In the genomic region with DNA sequence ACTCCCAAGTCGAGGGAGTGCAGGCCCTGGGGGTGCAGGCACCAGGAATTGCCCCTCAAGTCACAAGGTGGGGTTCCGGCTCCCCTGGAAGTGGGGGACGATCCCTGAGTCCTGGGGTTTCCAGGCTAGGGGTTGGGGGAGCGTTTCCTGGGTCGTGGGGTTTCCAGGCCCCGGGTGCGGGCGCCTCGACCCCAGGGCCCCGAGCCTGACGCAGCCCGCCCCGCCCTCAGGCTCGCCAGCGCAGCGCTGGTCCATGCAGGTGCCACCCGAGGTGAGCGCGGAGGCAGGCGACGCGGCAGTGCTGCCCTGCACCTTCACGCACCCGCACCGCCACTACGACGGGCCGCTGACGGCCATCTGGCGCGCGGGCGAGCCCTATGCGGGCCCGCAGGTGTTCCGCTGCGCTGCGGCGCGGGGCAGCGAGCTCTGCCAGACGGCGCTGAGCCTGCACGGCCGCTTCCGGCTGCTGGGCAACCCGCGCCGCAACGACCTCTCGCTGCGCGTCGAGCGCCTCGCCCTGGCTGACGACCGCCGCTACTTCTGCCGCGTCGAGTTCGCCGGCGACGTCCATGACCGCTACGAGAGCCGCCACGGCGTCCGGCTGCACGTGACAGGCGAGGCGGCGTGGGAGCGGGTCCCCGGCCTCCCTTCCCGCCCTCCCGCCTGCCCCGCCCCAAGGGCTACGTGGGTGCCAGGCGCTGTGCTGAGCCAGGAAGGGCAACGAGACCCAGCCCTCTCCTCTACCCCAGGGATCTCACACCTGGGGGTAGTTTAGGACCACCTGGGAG, we compare ENCODE assay signal across 9 cellular contexts. TPM values are rescaled to one million over a fixed set of nuclear protein-coding genes. Genes with fewer than 3 reads are reported as not detected.
A peak's percentile ranks its signal among the peaks of the same experiment; 100 is the strongest.
DNase-seq lines count a peak whose midpoint lies in the region; ATAC-seq and TF ChIP-seq lines count a peak whose summit lies in the region.
"Had no signal": no experiment of that assay in that cellular context is flagged by ENCODE, and none has a peak within 500 bp of the region (broad histone marks: within the 10 kb centered on the region; RNA-seq: fewer than 3 reads in every experiment).

No MANE protein-coding gene starts in this region.

- no peak overlapping the region for H3K27ac Mint-ChIP-seq in chondrocyte (ENCODE audit: unreplicated experiment)
- H3K27ac Mint-ChIP-seq in stimulated activated naive CD8-positive, alpha-beta T cell treated with anti-CD3 and anti-CD28 coated beads, Interleukin-15, amount 100 ng/mL, for 72 hours: no peak overlapping the region

- H3K27ac ChIP-seq in OCI-LY1 (ENCODE audit: low read depth, low read length, poor library complexity, severe bottlenecking): no peak overlapping the region
- H3K27ac ChIP-seq in lung (ENCODE audit: low read depth in 1 of 2, low read length in 1 of 2): no peak overlapping the region
- H3K27ac ChIP-seq: BLaER1 treated with 17β-estradiol and CSF1 and Interleukin-3, amounts not matched to agents 10 nM and 100 nM had no signal

- no peaks in the 10 kb centered on the region for H3K36me3 Mint-ChIP-seq in chondrocyte (ENCODE audit: low read depth)

- H3K9me3 ChIP-seq in OCI-LY1 (ENCODE audit: low read length): no peaks in the 10 kb centered on the region
- peaks cover 0 to 4% of the 10 kb centered on the region in 2 donors for H3K9me3 ChIP-seq in lung (ENCODE audit: control insufficient read depth in 2 of 2, insufficient read depth in 1 of 2, low read length in 1 of 2)

- peak; percentile 42 for ATAC-seq in lung (ENCODE audit: insufficient read depth, low FRiP score)
- peak; percentile 77 for ATAC-seq in stimulated activated naive CD8-positive, alpha-beta T cell treated with anti-CD3 and anti-CD28 coated beads, Interleukin-15, amount 100 ng/mL, for 72 hours

- DNase-seq in NCI-H1417 (lab: John Stamatoyannopoulos, UW) (peak; percentile 34 to 81 (median 80)), NCI-H1417 treated with DMSO at 0.1 percent for 48 hours (lab: John Stamatoyannopoulos, UW) (no peak), chondrocyte (ENCODE audit: low spot score) (no peak), lung (ENCODE audit: low spot score) (no peak), ureter (ENCODE audit: low spot score) (no peak), DMS 273 (lab: John Stamatoyannopoulos, UW; ENCODE audit: unreplicated experiment) (no peak)
- DNase-seq in stimulated activated naive CD8-positive, alpha-beta T cell treated with anti-CD3 and anti-CD28 coated beads, Interleukin-15, amount 100 ng/mL, for 72 hours: peak; percentile 55 to 65

- peaks cover 5% of the 10 kb centered on the region for H3K4me1 ChIP-seq in OCI-LY1 (ENCODE audit: insufficient read depth, low read length, severe bottlenecking)
- peaks cover 0 to 17% of the 10 kb centered on the region in 2 donors for H3K4me1 ChIP-seq in lung (ENCODE audit: control insufficient read depth in 2 of 2, insufficient read depth in 2 of 2, low read length in 2 of 2)

- no peak overlapping the region for H2AFZ ChIP-seq in OCI-LY1 (ENCODE audit: low read length)

- peaks cover 14% of the 10 kb centered on the region; the same call in 1 of the 2 replicates for H3K27me3 ChIP-seq in OCI-LY1 (ENCODE audit: insufficient read depth, low read length)
- H3K27me3 ChIP-seq in lung (ENCODE audit: control insufficient read depth, insufficient read depth): no peaks in the 10 kb centered on the region

- no peaks in the 10 kb centered on the region for H3K9me3 Mint-ChIP-seq in chondrocyte (ENCODE audit: low read depth)
- no peaks in the 10 kb centered on the region for H3K9me3 Mint-ChIP-seq in stimulated activated naive CD8-positive, alpha-beta T cell treated with anti-CD3 and anti-CD28 coated beads, Interleukin-15, amount 100 ng/mL, for 72 hours

- no peak; the same call in 1 of the 2 replicates for TF ChIP-seq CTCF in OCI-LY1 (IDR thresholded peaks at IDR 0.05; ENCODE audit: low read length)
- TF ChIP-seq CTCF in chondrocyte (IDR thresholded peaks at IDR 0.05): peak; percentile 77
- TF ChIP-seq CTCF in lung (IDR thresholded peaks at IDR 0.05; ENCODE audit: control extremely low read depth, extremely low read depth): no peak

- H3K4me3 Mint-ChIP-seq in chondrocyte (ENCODE audit: unreplicated experiment): no peak overlapping the region
- H3K4me3 Mint-ChIP-seq in stimulated activated naive CD8-positive, alpha-beta T cell treated with anti-CD3 and anti-CD28 coated beads, Interleukin-15, amount 100 ng/mL, for 72 hours: peak overlapping the region; percentile 10 to 59

- no peaks in the 10 kb centered on the region for H4K20me1 ChIP-seq in OCI-LY1 (ENCODE audit: insufficient read depth, low read length)
- H4K20me1 ChIP-seq: BLaER1 treated with 17β-estradiol and CSF1 and Interleukin-3, amounts not matched to agents 10 nM and 100 nM had no signal

- no peaks in the 10 kb centered on the region for H3K79me2 ChIP-seq in OCI-LY1 (ENCODE audit: insufficient read depth, low read length)

- H3K36me3 ChIP-seq in OCI-LY1 (ENCODE audit: insufficient read depth, low read length) (no peaks in the 10 kb centered on the region), lung (ENCODE audit: control insufficient read depth in 2 of 2, insufficient read depth in 2 of 2, low read length in 2 of 2) (no peaks in the 10 kb centered on the region)
- H3K36me3 ChIP-seq: BLaER1 treated with 17β-estradiol and CSF1 and Interleukin-3, amounts not matched to agents 10 nM and 100 nM had no signal

- H3K4me1 Mint-ChIP-seq in chondrocyte (ENCODE audit: low read depth): peaks cover 14% of the 10 kb centered on the region
- H3K4me1 Mint-ChIP-seq in stimulated activated naive CD8-positive, alpha-beta T cell treated with anti-CD3 and anti-CD28 coated beads, Interleukin-15, amount 100 ng/mL, for 72 hours: peaks cover 17% of the 10 kb centered on the region

- 15 to 17% methylated on average over 79 to 84 of the region's 84 CpGs for WGBS in lung, 2 donors

- H3K9me2 ChIP-seq in OCI-LY1 (ENCODE audit: low read depth, low read length): no peaks in the 10 kb centered on the region

- peak overlapping the region; percentile 52; the same call in 1 of the 2 replicates for H3K4me2 ChIP-seq in OCI-LY1 (ENCODE audit: low read length)
- H3K4me2 ChIP-seq: BLaER1 treated with 17β-estradiol and CSF1 and Interleukin-3, amounts not matched to agents 10 nM and 100 nM had no signal

- H3K27me3 Mint-ChIP-seq in chondrocyte (ENCODE audit: low read depth): peaks cover 8% of the 10 kb centered on the region
- peaks cover 75% of the 10 kb centered on the region for H3K27me3 Mint-ChIP-seq in stimulated activated naive CD8-positive, alpha-beta T cell treated with anti-CD3 and anti-CD28 coated beads, Interleukin-15, amount 100 ng/mL, for 72 hours

- no peaks in the 10 kb centered on the region for H3F3A ChIP-seq in OCI-LY1 (ENCODE audit: insufficient read depth, low read length)

- H3K9ac ChIP-seq in OCI-LY1 (ENCODE audit: low read length): no peak overlapping the region
- H3K9ac ChIP-seq: BLaER1 treated with 17β-estradiol and CSF1 and Interleukin-3, amounts not matched to agents 10 nM and 100 nM had no signal

- H3K4me3 ChIP-seq in OCI-LY1 (ENCODE audit: low read depth, low read length, poor library complexity, severe bottlenecking) (peak overlapping the region; percentile 38), lung (peak overlapping the region; percentile 17)
- H3K4me3 ChIP-seq: BLaER1 treated with 17β-estradiol and CSF1 and Interleukin-3, amounts not matched to agents 10 nM and 100 nM had no signal

RNA-seq across cellular contexts. Expression of a gene that starts 12.0 kb away (rescaled TPM):
- total RNA-seq in chondrocyte: 0.41 to 0.85 TPM (median 0.72 TPM) in 3 replicates
- under 1 TPM; 0.64 to 0.91 TPM for total RNA-seq in lung
- polyA plus RNA-seq in lung: under 1 TPM; 0.04 to 0.72 TPM
- 8.4 TPM for total RNA-seq in ureter

Comparison
In these comparisons a context has a peak if more than half of its experiments do, and no peak if none do; other contexts are left out.
1. DNase-seq: peak in NCI-H1417 (3 of 3) and stimulated activated naive CD8-positive, alpha-beta T cell treated with anti-CD3 and anti-CD28 coated beads, Interleukin-15, amount 100 ng/mL, for 72 hours (2 of 2); none in NCI-H1417 treated with DMSO at 0.1 percent for 48 hours (single experiment), chondrocyte (single experiment), lung (single experiment), ureter (single experiment) and DMS 273 (single experiment).